In genomic region chr17:19141366-19142155, GRCh38 we compare ENCODE assay signal across 9 cellular contexts. TPM values are rescaled to one million over a fixed set of nuclear protein-coding genes. Genes with fewer than 3 reads are reported as not detected.
DNase-seq lines count a peak whose midpoint lies in the region; ATAC-seq and TF ChIP-seq lines count a peak whose summit lies in the region.
"Not testable (repeated sequence)": the region's sequence is repeated elsewhere in the genome, so short reads cannot be mapped to it uniquely, and the experiment has no call there.
"Had no signal": no experiment of that assay in that cellular context is flagged by ENCODE, and none has a peak within 500 bp of the region (broad histone marks: within the 10 kb centered on the region; RNA-seq: fewer than 3 reads in every experiment).

No MANE protein-coding gene starts in this region.

- TF ChIP-seq POLR2A in gastroesophageal sphincter (IDR thresholded peaks at IDR 0.05), result not testable (repeated sequence)

- not testable (repeated sequence) for H2BK5ac ChIP-seq in mesendoderm (ENCODE audit: low read length)

- H3K4me2 ChIP-seq in DND-41 (ENCODE audit: insufficient read depth, low read length); mesendoderm (ENCODE audit: low read length): not testable (repeated sequence)

- not testable (repeated sequence) for H3K27ac Mint-ChIP-seq in activated T-cell treated with anti-CD3 and anti-CD28 coated beads, Interleukin-2, amount 50 U/mL, for 72 hours; stimulated activated naive CD8-positive, alpha-beta T cell treated with anti-CD3 and anti-CD28 coated beads, Interleukin-15, amount 100 ng/mL, for 72 hours

- not testable (repeated sequence) for H2AK5ac ChIP-seq in mesendoderm (ENCODE audit: low read length)

- not testable (repeated sequence) for H3K79me2 ChIP-seq in DND-41 (ENCODE audit: insufficient read depth, low read length); mesendoderm (ENCODE audit: control insufficient read depth, insufficient read depth, low read length)

- TF ChIP-seq CTCF in DND-41 (IDR thresholded peaks at IDR 0.05; ENCODE audit: borderline replicate concordance, extremely low read depth, low read length, poor library complexity, severe bottlenecking); gastroesophageal sphincter (IDR thresholded peaks at IDR 0.05): not testable (repeated sequence)

- H4K20me1 ChIP-seq in DND-41 (ENCODE audit: insufficient read depth, low read length), result not testable (repeated sequence)

- H3K9ac ChIP-seq in DND-41 (ENCODE audit: low read depth, low read length); mesendoderm (ENCODE audit: low read length): not testable (repeated sequence)

- not testable (repeated sequence) for H3K27me3 Mint-ChIP-seq in activated T-cell treated with anti-CD3 and anti-CD28 coated beads, Interleukin-2, amount 50 U/mL, for 72 hours (ENCODE audit: low read depth); stimulated activated naive CD8-positive, alpha-beta T cell treated with anti-CD3 and anti-CD28 coated beads, Interleukin-15, amount 100 ng/mL, for 72 hours

- not testable (repeated sequence) for DNase-seq in DND-41; activated T-cell treated with anti-CD3 and anti-CD28 coated beads, Interleukin-2, amount 50 U/mL, for 72 hours; mesendoderm; stimulated activated naive CD8-positive, alpha-beta T cell treated with anti-CD3 and anti-CD28 coated beads, Interleukin-15, amount 100 ng/mL, for 72 hours
- peak; percentile 1 for DNase-seq in MG63

- H2BK120ac ChIP-seq in mesendoderm (ENCODE audit: low read depth, low read length), result not testable (repeated sequence)

- H3K18ac ChIP-seq in mesendoderm (ENCODE audit: low read length), result not testable (repeated sequence)

- not testable (repeated sequence) for H3K36me3 Mint-ChIP-seq in activated T-cell treated with anti-CD3 and anti-CD28 coated beads, Interleukin-2, amount 50 U/mL, for 72 hours (ENCODE audit: insufficient read depth in 2 of 2)

- not testable (repeated sequence) for H3K9me3 ChIP-seq in DND-41 (ENCODE audit: insufficient read depth, low read length, severe bottlenecking); MG63; gastroesophageal sphincter

- H3K4ac ChIP-seq in mesendoderm (ENCODE audit: low read depth, low read length), result not testable (repeated sequence)

- not testable (repeated sequence) for H3K9me3 Mint-ChIP-seq in activated T-cell treated with anti-CD3 and anti-CD28 coated beads, Interleukin-2, amount 50 U/mL, for 72 hours; stimulated activated naive CD8-positive, alpha-beta T cell treated with anti-CD3 and anti-CD28 coated beads, Interleukin-15, amount 100 ng/mL, for 72 hours

- H2BK15ac ChIP-seq in mesendoderm (replicated peaks; ENCODE audit: low read depth), result not testable (repeated sequence)

- not testable (repeated sequence) for H3K27ac ChIP-seq in DND-41 (ENCODE audit: low read length); mesendoderm (ENCODE audit: low read depth, low read length)
- H3K27ac ChIP-seq in gastroesophageal sphincter, result peak overlapping the region; percentile 55 to 77 (median 68)

- not testable (repeated sequence) for H3K23ac ChIP-seq in mesendoderm (ENCODE audit: low read length)

- not testable (repeated sequence) for H3K4me1 Mint-ChIP-seq in activated T-cell treated with anti-CD3 and anti-CD28 coated beads, Interleukin-2, amount 50 U/mL, for 72 hours (ENCODE audit: low read depth); stimulated activated naive CD8-positive, alpha-beta T cell treated with anti-CD3 and anti-CD28 coated beads, Interleukin-15, amount 100 ng/mL, for 72 hours

- peak overlapping the region; percentile 42 for H3K56ac ChIP-seq in mesendoderm (ENCODE audit: low read length)

- not testable (repeated sequence) for H3K4me3 ChIP-seq in DND-41 (ENCODE audit: low read depth in 1 of 2, low read length in 2 of 2); MG63; mesendoderm (ENCODE audit: low read length)
- H3K4me3 ChIP-seq in gastroesophageal sphincter, result peak overlapping the region; percentile 29 to 39

- no CpG with 5 or more reads among the region's 30 CpGs for WGBS in gastroesophageal sphincter (ENCODE audit: low coverage in 1 of 2), 2 donors
- no CpG with 5 or more reads among the region's 30 CpGs for WGBS in mesendoderm (ENCODE audit: extremely low coverage, insufficient coverage, low lambda C conversion rate)

- H4K8ac ChIP-seq in mesendoderm (ENCODE audit: low read depth, low read length), result not testable (repeated sequence)

- not testable (repeated sequence) for H2AFZ ChIP-seq in DND-41 (ENCODE audit: low read depth, low read length)

- H3K27me3 ChIP-seq in DND-41 (ENCODE audit: insufficient read depth, low read length, poor library complexity); MG63; gastroesophageal sphincter; mesendoderm (ENCODE audit: insufficient read depth, low read length, poor library complexity): not testable (repeated sequence)

- peak; percentile 64 for ATAC-seq in DND-41 (ENCODE audit: insufficient read depth, low read depth)
- ATAC-seq in GM19395 (IDR thresholded peaks at IDR 0.05; ENCODE audit: unreplicated experiment), result peak; percentile 53
- peak; percentile 71 for ATAC-seq in HG02798 (IDR thresholded peaks at IDR 0.05; ENCODE audit: poor library complexity, unreplicated experiment)
- ATAC-seq in activated T-cell treated with anti-CD3 and anti-CD28 coated beads, Interleukin-2, amount 50 U/mL, for 72 hours (replicated peaks in 1 of 2), result peak; percentile 86 to 91
- ATAC-seq in gastroesophageal sphincter, result peak; percentile 89
- peak; percentile 90 for ATAC-seq in stimulated activated naive CD8-positive, alpha-beta T cell treated with anti-CD3 and anti-CD28 coated beads, Interleukin-15, amount 100 ng/mL, for 72 hours

- not testable (repeated sequence) for H3K79me1 ChIP-seq in mesendoderm (ENCODE audit: low read length)

- not testable (repeated sequence) for H4K5ac ChIP-seq in mesendoderm (ENCODE audit: low read length)

- TF ChIP-seq EP300 in gastroesophageal sphincter (IDR thresholded peaks at IDR 0.05), result not testable (repeated sequence)

- H3K4me3 Mint-ChIP-seq in activated T-cell treated with anti-CD3 and anti-CD28 coated beads, Interleukin-2, amount 50 U/mL, for 72 hours; stimulated activated naive CD8-positive, alpha-beta T cell treated with anti-CD3 and anti-CD28 coated beads, Interleukin-15, amount 100 ng/mL, for 72 hours: not testable (repeated sequence)

- not testable (repeated sequence) for H3K4me1 ChIP-seq in DND-41 (ENCODE audit: insufficient read depth, low read length); gastroesophageal sphincter; mesendoderm (ENCODE audit: control insufficient read depth, low read depth, low read length)

- not testable (repeated sequence) for H3K36me3 ChIP-seq in DND-41 (ENCODE audit: insufficient read depth, low read length); MG63; gastroesophageal sphincter; mesendoderm (ENCODE audit: control insufficient read depth, insufficient read depth, low read length)

RNA-seq across cellular contexts. Expression of gene GRAPL, which starts 14.2 kb away (rescaled TPM):
- total RNA-seq in MG63 (2014; rRNA removed; shearing (Covaris generic); ENCODE audit: low replicate concordance), result not detected in 2 replicates
- 1 to 10 TPM; 2.8 to 5.1 TPM for total RNA-seq in activated T-cell treated with anti-CD3 and anti-CD28 coated beads, Interleukin-2, amount 50 U/mL, for 72 hours
- total RNA-seq in gastroesophageal sphincter, result 1 to 10 TPM in 2 of 4 donors, not detected in 2; 2.2 to 6.9 TPM
- 0.13 TPM for polyA plus RNA-seq in mesendoderm (2013, experiment 1 of 2)
- polyA plus RNA-seq in mesendoderm (2013, experiment 2 of 2), result 0.11 TPM
- total RNA-seq: hepatocyte had no signal
- polyA plus RNA-seq: hepatocyte had no signal
